In genomic region chr6:105452924-105453756, GRCh38 we compare ENCODE assay signal across 9 cellular contexts. TPM values are rescaled to one million over a fixed set of nuclear protein-coding genes. Genes with fewer than 3 reads are reported as not detected.
DNase-seq lines count a peak whose midpoint lies in the region; ATAC-seq and TF ChIP-seq lines count a peak whose summit lies in the region.
"Had no signal": no experiment of that assay in that cellular context is flagged by ENCODE, and none has a peak within 500 bp of the region (broad histone marks: within the 10 kb centered on the region; RNA-seq: fewer than 3 reads in every experiment).

No MANE protein-coding gene starts in this region.

- peaks cover 12 to 31% (median 23%) of the 10 kb centered on the region in 4 donors for H3K4me1 Mint-ChIP-seq in naive thymus-derived CD8-positive, alpha-beta T cell

- H3K4me1 ChIP-seq in colonic mucosa (no peaks in the 10 kb centered on the region), vagina (no peaks in the 10 kb centered on the region)

- TF ChIP-seq POLR2A in vagina (IDR thresholded peaks at IDR 0.05) = peak in 1 of 2 donors; percentile 33

- H3K9me3 Mint-ChIP-seq in naive thymus-derived CD8-positive, alpha-beta T cell = peaks cover 0 to 6% (median 0%) of the 10 kb centered on the region in 9 donors

- H3K4me3 ChIP-seq in colonic mucosa = no peak overlapping the region
- H3K4me3 ChIP-seq in vagina = no peak overlapping the region

- TF ChIP-seq CTCF in colonic mucosa (IDR thresholded peaks at IDR 0.05) = no peak
- TF ChIP-seq CTCF in vagina (IDR thresholded peaks at IDR 0.05) = no peak

- H3K27me3 ChIP-seq in colonic mucosa = no peaks in the 10 kb centered on the region
- H3K27me3 ChIP-seq in vagina = no peaks in the 10 kb centered on the region

- peak overlapping the region; percentile 86 to 96 (median 93) for H3K27ac Mint-ChIP-seq in naive thymus-derived CD8-positive, alpha-beta T cell

- peak; percentile 79 for ATAC-seq in GM18868 (IDR thresholded peaks at IDR 0.05; ENCODE audit: unreplicated experiment)
- ATAC-seq in HG03108 (IDR thresholded peaks at IDR 0.05; ENCODE audit: unreplicated experiment) = peak; percentile 72
- ATAC-seq in naive thymus-derived CD8-positive, alpha-beta T cell = peak; percentile 98 to 100

- intact Hi-C loops in colonic mucosa (cut with DNase I) (no loop called here), vagina (cut with DNase I) (no loop called here)

- no peaks in the 10 kb centered on the region for H3K9me3 ChIP-seq in colonic mucosa
- no peaks in the 10 kb centered on the region for H3K9me3 ChIP-seq in vagina

- no peak overlapping the region for H3K9ac ChIP-seq in colonic mucosa (ENCODE audit: low read depth in 2 of 2, low read length in 2 of 2)

- peak overlapping the region; percentile 47 to 76 (median 68) for H3K4me3 Mint-ChIP-seq in naive thymus-derived CD8-positive, alpha-beta T cell

- POLR2A ChIA-PET in naive thymus-derived CD8-positive, alpha-beta T cell (lab: Charles Lee) = interaction anchor here (1.3 kb wide), 1 partner anchor 872 kb away, joined by 3 read pairs; the partner anchor contains the start of gene ATG5

- H3K27ac ChIP-seq in colonic mucosa (no peak overlapping the region), vagina (no peak overlapping the region)
- H3K27ac ChIP-seq: HL-60 had no signal

- peak; percentile 42 to 54 for DNase-seq in activated CD8-positive, alpha-beta memory T cell treated with anti-CD3 and anti-CD28 coated beads for 4 hours (ENCODE audit: low read depth in 2 of 2)
- peak; percentile 15 to 79 (median 68) for DNase-seq in naive thymus-derived CD8-positive, alpha-beta T cell
- no peak for DNase-seq in colonic mucosa
- DNase-seq in vagina (ENCODE audit: extremely low spot score in 2 of 2) = no peak
- DNase-seq in AG08395 (ENCODE audit: low spot score) = no peak
- no peak for DNase-seq in DMS79 (lab: John Stamatoyannopoulos, UW)

- no peaks in the 10 kb centered on the region for H3K27me3 Mint-ChIP-seq in naive thymus-derived CD8-positive, alpha-beta T cell

- H3K36me3 Mint-ChIP-seq in naive thymus-derived CD8-positive, alpha-beta T cell = no peaks in the 10 kb centered on the region

- H3K36me3 ChIP-seq in colonic mucosa (no peaks in the 10 kb centered on the region), vagina (no peaks in the 10 kb centered on the region)

RNA-seq across cellular contexts. Expression of gene PREP, which starts 50.3 kb away (rescaled TPM):
- 10 to 100 TPM; 27.0 to 29.4 TPM for total RNA-seq in naive thymus-derived CD8-positive, alpha-beta T cell
- 10 to 100 TPM; 28.5 to 40.9 (median 31.9) TPM for polyA plus RNA-seq in naive thymus-derived CD8-positive, alpha-beta T cell
- 100 to 1,000 TPM in 1 of 2 donors, 10 to 100 TPM in 1; 99.9 to 113 TPM for total RNA-seq in colonic mucosa
- 19.2 TPM for total RNA-seq in vagina

Comparison
In these comparisons a context has a peak if more than half of its experiments do, and no peak if none do; other contexts are left out.
1. DNase-seq: peak in activated CD8-positive, alpha-beta memory T cell treated with anti-CD3 and anti-CD28 coated beads for 4 hours (2 of 2) and naive thymus-derived CD8-positive, alpha-beta T cell (10 of 10); none in colonic mucosa (single experiment), vagina (0 of 2), AG08395 (single experiment) and DMS79 (single experiment).
2. Peak in every context shown above with its lines, with median percentiles within 50 percentile points of each other: ATAC-seq.